In the genomic region with DNA sequence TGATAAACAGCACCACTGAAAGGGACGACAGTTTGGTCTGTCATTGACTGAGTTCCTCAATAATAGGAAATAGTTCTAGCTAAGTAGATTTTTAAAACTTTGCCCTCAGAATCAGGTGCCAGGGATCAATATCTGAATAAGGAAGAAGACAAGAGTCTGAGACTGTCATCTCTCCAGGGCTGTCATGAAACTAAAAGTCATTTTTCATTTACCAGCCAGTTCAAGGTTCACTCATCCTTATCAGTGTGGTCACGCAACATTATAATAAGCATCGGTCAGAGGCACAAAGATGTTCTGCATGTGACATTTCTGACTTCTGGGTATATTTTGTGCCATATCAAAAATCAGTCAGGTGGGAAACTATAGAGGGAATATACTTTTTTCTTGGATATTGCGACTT, we compare ENCODE assay signal across 17 cellular contexts. TPM values are rescaled to one million over a fixed set of nuclear protein-coding genes. Genes with fewer than 3 reads are reported as not detected.
DNase-seq lines count a peak whose midpoint lies in the region; ATAC-seq and TF ChIP-seq lines count a peak whose summit lies in the region.
"Had no signal": no experiment of that assay in that cellular context is flagged by ENCODE, and none has a peak within 500 bp of the region (broad histone marks: within the 10 kb centered on the region; RNA-seq: fewer than 3 reads in every experiment).

No MANE protein-coding gene starts in this region.

- no peak overlapping the region for H3K27ac Mint-ChIP-seq in effector memory CD8-positive, alpha-beta T cell
- H3K27ac Mint-ChIP-seq in activated CD4-positive, alpha-beta T cell treated with anti-CD3 and anti-CD28 coated beads for 36 hours, result no peak overlapping the region
- H3K27ac Mint-ChIP-seq: CD14-positive monocyte had no signal

- H3K4me3 Mint-ChIP-seq in effector memory CD8-positive, alpha-beta T cell, result no peak overlapping the region
- no peak overlapping the region for H3K4me3 Mint-ChIP-seq in activated CD4-positive, alpha-beta T cell treated with anti-CD3 and anti-CD28 coated beads for 36 hours
- H3K4me3 Mint-ChIP-seq: CD14-positive monocyte had no signal

- H3K27me3 Mint-ChIP-seq in effector memory CD8-positive, alpha-beta T cell, result no peaks in the 10 kb centered on the region
- no peaks in the 10 kb centered on the region for H3K27me3 Mint-ChIP-seq in activated CD4-positive, alpha-beta T cell treated with anti-CD3 and anti-CD28 coated beads for 36 hours

- CTCF ChIA-PET in activated CD4-positive, alpha-beta T cell treated with anti-CD3 and anti-CD28 coated beads for 36 hours (lab: Charles Lee), result no interaction called here

- no peak overlapping the region for H3K4me3 ChIP-seq in mucosa of descending colon
- H3K4me3 ChIP-seq: SK-N-MC had no signal

- H3K36me3 ChIP-seq in mucosa of descending colon (ENCODE audit: low read depth), result no peaks in the 10 kb centered on the region

- TF ChIP-seq CTCF in mucosa of descending colon (IDR thresholded peaks at IDR 0.05), result no peak

- intact Hi-C loops in mucosa of descending colon (cut with DNase I, micrococcal nuclease), result no loop called here
- intact Hi-C loops in activated CD4-positive, alpha-beta T cell treated with anti-CD3 and anti-CD28 coated beads for 36 hours (cut with DNase I, micrococcal nuclease), result no loop called here

- H3K9me3 Mint-ChIP-seq in effector memory CD8-positive, alpha-beta T cell, result peaks cover 0 to 3% of the 10 kb centered on the region in 2 donors
- H3K9me3 Mint-ChIP-seq in activated CD4-positive, alpha-beta T cell treated with anti-CD3 and anti-CD28 coated beads for 36 hours (ENCODE audit: low read depth), result peaks cover 6% of the 10 kb centered on the region

- H3K4me1 Mint-ChIP-seq in effector memory CD8-positive, alpha-beta T cell (ENCODE audit: low read depth in 2 of 2), result peaks cover 6 to 26% of the 10 kb centered on the region in 2 donors
- peaks cover 8% of the 10 kb centered on the region for H3K4me1 Mint-ChIP-seq in activated CD4-positive, alpha-beta T cell treated with anti-CD3 and anti-CD28 coated beads for 36 hours

- no peaks in the 10 kb centered on the region for H3K9me3 ChIP-seq in mucosa of descending colon

- H3K4me1 ChIP-seq in mucosa of descending colon (ENCODE audit: low read depth), result no peaks in the 10 kb centered on the region

- ATAC-seq in GM18511 (IDR thresholded peaks at IDR 0.05; ENCODE audit: unreplicated experiment) (peak; percentile 93), GM19463 (IDR thresholded peaks at IDR 0.05; ENCODE audit: unreplicated experiment) (peak; percentile 96), HG03432 (IDR thresholded peaks at IDR 0.05; ENCODE audit: unreplicated experiment) (peak; percentile 73), mucosa of descending colon (peak; percentile 25)
- no peak for ATAC-seq in effector memory CD8-positive, alpha-beta T cell (replicated peaks)
- no peak for ATAC-seq in activated CD4-positive, alpha-beta T cell treated with anti-CD3 and anti-CD28 coated beads for 36 hours

- no peaks in the 10 kb centered on the region for H3K36me3 Mint-ChIP-seq in effector memory CD8-positive, alpha-beta T cell (ENCODE audit: insufficient read depth)
- H3K36me3 Mint-ChIP-seq in activated CD4-positive, alpha-beta T cell treated with anti-CD3 and anti-CD28 coated beads for 36 hours (ENCODE audit: low read depth), result no peaks in the 10 kb centered on the region

- POLR2A ChIA-PET in activated CD4-positive, alpha-beta T cell treated with anti-CD3 and anti-CD28 coated beads for 36 hours (lab: Charles Lee), result no interaction called here

- DNase-seq in mucosa of descending colon (no peak), NCI-H226 (no peak)
- DNase-seq in activated CD4-positive, alpha-beta T cell treated with anti-CD3 and anti-CD28 coated beads for 1 hour, result no peak
- DNase-seq in effector memory CD8-positive, alpha-beta T cell, result no peak
- DNase-seq in activated CD4-positive, alpha-beta T cell treated with anti-CD3 and anti-CD28 coated beads for 36 hours, result no peak
- DNase-seq: 8988T, MV-4-11, NCI-H187, NCI-H2107, NCI-H510A treated with DMSO at 0.1 percent for 48 hours, NCI-H774, SHP77 had no signal

RNA-seq across cellular contexts. Expression of gene E2F3, which starts 52.5 kb away (rescaled TPM):
- total RNA-seq in mucosa of descending colon, result 10 to 100 TPM in 1 of 3 donors, 1 to 10 TPM in 2; 7.6 to 10.0 (median 7.9) TPM
- 10 to 100 TPM; 17.3 to 17.5 TPM for total RNA-seq in activated CD4-positive, alpha-beta T cell treated with anti-CD3 and anti-CD28 coated beads for 36 hours

Comparison
In these comparisons a context has a peak if more than half of its experiments do, and no peak if none do; other contexts are left out.
1. ATAC-seq: peak in GM18511 (single experiment), GM19463 (single experiment), HG03432 (single experiment) and mucosa of descending colon (single experiment); none in effector memory CD8-positive, alpha-beta T cell (single experiment) and activated CD4-positive, alpha-beta T cell treated with anti-CD3 and anti-CD28 coated beads for 36 hours (single experiment).